Comparison of ENCODE assay signal across 20 cellular contexts in genomic region chr13:63567031-63567430, GRCh38.
"Had no signal": no experiment of that assay in that cellular context is flagged by ENCODE, and none has a peak within 500 bp of the region (broad histone marks: within the 10 kb centered on the region; RNA-seq: fewer than 3 reads in every experiment).

No MANE protein-coding gene starts in this region.

- H3K9me3 ChIP-seq: SJSA1 had no signal

- H3K4me1 ChIP-seq: SJSA1 had no signal

- H3K4me3 ChIP-seq: SJSA1, SK-N-MC had no signal

- H3K36me3 ChIP-seq: SJSA1 had no signal

- H3K27me3 ChIP-seq: SJSA1 had no signal

- H3K27ac ChIP-seq: HL-60, SJSA1, SK-N-MC had no signal

- DNase-seq: KBM-7, MM.1S, NCI-H1092 treated with DMSO at 0.1 percent for 48 hours, NCI-H1436, NCI-H187, NCI-H2029, NCI-H2081 treated with DMSO at 0.1 percent for 48 hours, NCI-H2171, NCI-H226, NCI-H446, NCI-H510A, NCI-H524 treated with DMSO at 0.1 percent for 48 hours, NCI-H69, NCI-H774, Right ventricle myocardium superior, RPMI8226, SIG-M5 had no signal
